In the genomic region with DNA sequence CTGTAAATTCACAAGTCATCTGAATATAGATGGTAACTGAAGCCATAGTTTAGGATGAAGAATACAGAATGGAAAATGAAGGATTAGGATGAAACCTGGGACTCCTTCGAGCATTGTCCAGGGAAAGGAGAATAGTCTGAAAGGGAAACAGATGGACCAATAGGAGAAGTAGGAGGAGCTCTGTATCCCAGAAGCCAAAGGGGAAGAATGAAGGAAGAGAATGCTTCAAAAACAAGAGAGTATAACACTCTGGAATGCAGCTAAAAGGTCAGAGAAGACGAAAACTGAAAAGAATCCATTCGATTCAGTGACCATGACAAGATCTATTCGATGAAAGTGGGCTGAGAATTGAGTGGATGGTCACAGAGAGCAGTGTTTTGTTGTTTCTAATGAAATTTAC, we compare ENCODE assay signal across 8 cellular contexts. TPM values are rescaled to one million over a fixed set of nuclear protein-coding genes. Genes with fewer than 3 reads are reported as not detected.
DNase-seq lines count a peak whose midpoint lies in the region; ATAC-seq and TF ChIP-seq lines count a peak whose summit lies in the region.

No MANE protein-coding gene starts in this region.

- POLR2A ChIA-PET in CD8-positive, alpha-beta memory T cell (lab: Charles Lee): interaction anchor here (0.6 to 1.4 kb wide), 4 partner anchors 19 to 81 kb away, joined by 3 to 11 read pairs (median 6); a partner anchor contains a TSS
- POLR2A ChIA-PET in IMR-90 (lab: Charles Lee; ENCODE audit: unreplicated experiment): interaction anchor here (0.7 kb wide), 1 partner anchor 22 kb away, joined by 3 read pairs; a partner anchor contains a TSS

- peak overlapping the region; percentile 86 for H3K9ac ChIP-seq in IMR-90 (ENCODE audit: low read depth, low read length)
- peak overlapping the region; percentile 89 for H3K9ac ChIP-seq in iPS-18a (ENCODE audit: low read length)
- peak overlapping the region; percentile 94 for H3K9ac ChIP-seq in smooth muscle cell (ENCODE audit: low read depth)

- H3K36me3 ChIP-seq in CD8-positive, alpha-beta memory T cell (ENCODE audit: insufficient read depth, low read length): no peaks in the 10 kb centered on the region
- peaks cover 5% of the 10 kb centered on the region for H3K36me3 ChIP-seq in IMR-90 (ENCODE audit: control insufficient read depth, insufficient read depth, low read length)
- H3K36me3 ChIP-seq in adrenal gland (replicated peaks in 1 of 2): no peaks in the 10 kb centered on the region
- peaks cover 10% of the 10 kb centered on the region for H3K36me3 ChIP-seq in iPS-18a (ENCODE audit: control insufficient read depth, low read depth, low read length)
- H3K36me3 ChIP-seq in smooth muscle cell (ENCODE audit: low read depth): no peaks in the 10 kb centered on the region

- H3K4me3 Mint-ChIP-seq in CD8-positive, alpha-beta memory T cell: peak overlapping the region; percentile 84 to 95 (median 88)

- no peaks in the 10 kb centered on the region for H3K9me3 ChIP-seq in CD8-positive, alpha-beta memory T cell (ENCODE audit: low read length)
- no peaks in the 10 kb centered on the region for H3K9me3 ChIP-seq in IMR-90 (ENCODE audit: control insufficient read depth, insufficient read depth, low read length)
- H3K9me3 ChIP-seq in adrenal gland (replicated peaks in 1 of 3): no peaks in the 10 kb centered on the region
- H3K9me3 ChIP-seq in iPS-18a (ENCODE audit: control insufficient read depth, low read depth, low read length): no peaks in the 10 kb centered on the region
- H3K9me3 ChIP-seq in smooth muscle cell (replicated peaks; ENCODE audit: low read depth): no peaks in the 10 kb centered on the region

- H3K18ac ChIP-seq in IMR-90 (ENCODE audit: low read depth, low read length): peak overlapping the region; percentile 68; the same call in 1 of the 2 replicates

- peak overlapping the region; percentile 90; the same call in 1 of the 2 replicates for H3K23ac ChIP-seq in IMR-90 (ENCODE audit: low read depth, low read length)

- H4K20me1 ChIP-seq in IMR-90 (ENCODE audit: insufficient read depth, low read length) (peaks cover 21% of the 10 kb centered on the region; the same call in 1 of the 2 replicates), smooth muscle cell (ENCODE audit: low read depth) (peaks cover 48% of the 10 kb centered on the region)

- H2BK20ac ChIP-seq in IMR-90 (ENCODE audit: low read depth, low read length): no peak overlapping the region

- no peak overlapping the region for H2AK9ac ChIP-seq in IMR-90 (replicated peaks; ENCODE audit: low read depth, low read length, poor library complexity)

- peak overlapping the region; percentile 79 for H2BK5ac ChIP-seq in IMR-90 (ENCODE audit: low read depth, low read length, poor library complexity, severe bottlenecking)

- peak overlapping the region; percentile 94 to 96 for H4K8ac ChIP-seq in IMR-90 (ENCODE audit: low read depth in 2 of 2, low read length in 2 of 2)

- H3F3A ChIP-seq in smooth muscle cell (ENCODE audit: low read depth): peaks cover 10% of the 10 kb centered on the region

- H4K5ac ChIP-seq in IMR-90 (ENCODE audit: low read depth, low read length): peak overlapping the region; percentile 88; the same call in 1 of the 2 replicates

- H2AFZ ChIP-seq in IMR-90 (replicated peaks; ENCODE audit: low read length, poor library complexity): no peak overlapping the region
- no peak overlapping the region for H2AFZ ChIP-seq in smooth muscle cell (ENCODE audit: low read depth)

- intact Hi-C loops in IMR-90 (cut with micrococcal nuclease) (no loop called here), adrenal gland (cut with DNase I) (no loop called here)

- H3K4me1 ChIP-seq in CD8-positive, alpha-beta memory T cell (ENCODE audit: insufficient read depth, low read length): peaks cover 32% of the 10 kb centered on the region
- H3K4me1 ChIP-seq in IMR-90 (ENCODE audit: control insufficient read depth, insufficient read depth, low read length) (peaks cover 5% of the 10 kb centered on the region; the same call in 1 of the 2 replicates), adrenal gland (replicated peaks in 1 of 2) (peaks cover 0 to 55% of the 10 kb centered on the region in 2 donors), iPS-18a (ENCODE audit: control insufficient read depth, low read depth, low read length) (peaks cover 10% of the 10 kb centered on the region), smooth muscle cell (ENCODE audit: low read depth) (peaks cover 18% of the 10 kb centered on the region)

- no peak for TF ChIP-seq RAD21 in IMR-90 (IDR thresholded peaks at IDR 0.05; ENCODE audit: low read length)

- peaks cover 51 to 80% (median 67%) of the 10 kb centered on the region in 3 donors for H3K4me1 Mint-ChIP-seq in CD8-positive, alpha-beta memory T cell

- H2BK120ac ChIP-seq in IMR-90 (ENCODE audit: low read depth, low read length): peak overlapping the region; percentile 49; the same call in 1 of the 2 replicates

- H4K91ac ChIP-seq in IMR-90 (ENCODE audit: insufficient read depth, low read depth, low read length): peak overlapping the region; percentile 75

- no peak overlapping the region for H2BK15ac ChIP-seq in IMR-90 (ENCODE audit: low read depth, low read length)

- H3K27me3 ChIP-seq in CD8-positive, alpha-beta memory T cell (ENCODE audit: insufficient read depth, low read length, poor library complexity, severe bottlenecking): no peaks in the 10 kb centered on the region
- H3K27me3 ChIP-seq in IMR-90 (ENCODE audit: control insufficient read depth, insufficient read depth, low read length): no peaks in the 10 kb centered on the region
- H3K27me3 ChIP-seq in adrenal gland: no peaks in the 10 kb centered on the region
- no peaks in the 10 kb centered on the region for H3K27me3 ChIP-seq in iPS-18a (ENCODE audit: control insufficient read depth, insufficient read depth, low read length)
- no peaks in the 10 kb centered on the region for H3K27me3 ChIP-seq in smooth muscle cell (ENCODE audit: low read depth)

- in situ Hi-C loops in IMR-90 (cut with MboI; ENCODE audit: low sequenced_read_pairs): no loop called here

- peaks cover 0 to 5% (median 0%) of the 10 kb centered on the region in 5 donors for H3K9me3 Mint-ChIP-seq in CD8-positive, alpha-beta memory T cell

- peak overlapping the region; percentile 93; the same call in 1 of the 2 replicates for H3K4ac ChIP-seq in IMR-90 (ENCODE audit: low read depth, low read length)

- peaks cover 0 to 23% (median 3%) of the 10 kb centered on the region in 3 donors for H3K36me3 Mint-ChIP-seq in CD8-positive, alpha-beta memory T cell

- dilution Hi-C loops in IMR-90 (cut with HindIII; ENCODE audit: low sequenced_read_pairs, unreplicated experiment): no loop called here

- peak overlapping the region; percentile 78 for H3K27ac ChIP-seq in CD8-positive, alpha-beta memory T cell (ENCODE audit: low read depth, low read length)
- H3K27ac ChIP-seq in IMR-90 (ENCODE audit: insufficient read depth, low read length) (peak overlapping the region; percentile 91; the same call in 1 of the 2 replicates), adrenal gland (peak overlapping the region in 3 of 5 donors; percentile 82 to 93 (median 92)), iPS-18a (ENCODE audit: low read length) (peak overlapping the region; percentile 14), smooth muscle cell (ENCODE audit: low read depth) (peak overlapping the region; percentile 92)

- H3K27me3 Mint-ChIP-seq in CD8-positive, alpha-beta memory T cell: peaks cover 0 to 7% of the 10 kb centered on the region in 2 donors

- peak overlapping the region; percentile 64 to 96 (median 90) for H3K27ac Mint-ChIP-seq in CD8-positive, alpha-beta memory T cell

- DNase-seq in CD8-positive, alpha-beta memory T cell: no peak
- DNase-seq in IMR-90 (peak; percentile 53), adrenal gland (no peak), smooth muscle cell (lab: John Stamatoyannopoulos, UW; ENCODE audit: unreplicated experiment) (no peak), inferior parietal cortex (ENCODE audit: extremely low spot score) (no peak), activated gamma-delta T cell (lab: John Stamatoyannopoulos, UW) (no peak), NCI-H2029 (lab: John Stamatoyannopoulos, UW) (no peak)

- CTCF ChIA-PET in CD8-positive, alpha-beta memory T cell (lab: Charles Lee): interaction anchor here (1.0 to 4.3 kb wide), 8 partner anchors 8 to 90 kb away, joined by 3 to 44 read pairs (median 5); a partner anchor contains a TSS
- CTCF ChIA-PET in IMR-90 (lab: Yijun Ruan, JAX): interaction anchor here (1.0 kb wide), 1 partner anchor 22 kb away, joined by 3 read pairs; a partner anchor contains a TSS

- H3K79me2 ChIP-seq in smooth muscle cell (ENCODE audit: low read depth): peaks cover 57% of the 10 kb centered on the region

- H3K79me1 ChIP-seq in IMR-90 (ENCODE audit: low read depth in 1 of 2, low read length in 2 of 2): peaks cover 11 to 33% of the 10 kb centered on the region in 2 experiments

- 20% methylated on average over 1 of the region's 4 CpGs; no CpG with 5 or more reads in 1 of the 2 experiments for WGBS in IMR-90 (ENCODE audit: extremely low coverage in 2 of 2, insufficient read length in 1 of 2), 2 experiments
- 24 to 37% (median 30%) methylated on average over 4 of the region's 4 CpGs for WGBS in adrenal gland, 4 donors
- WGBS in smooth muscle cell (ENCODE audit: low lambda C conversion rate): 39% methylated on average over 4 of the region's 4 CpGs

- BruUV-seq in IMR-90 (replicated peaks; lab: Mats Ljungman, UMichigan): TSS peak; percentile 41

- H3K56ac ChIP-seq in IMR-90 (ENCODE audit: extremely low read depth, insufficient read depth, low read length): peak overlapping the region; percentile 95

- peak; percentile 42 for ATAC-seq in IMR-90 (ENCODE audit: low read depth)

- 0 out of 2 replicates have a peak, but pooled peaks cover 4% of the 10 kb centered on the region for H3K9me1 ChIP-seq in IMR-90 (ENCODE audit: insufficient read depth, low read length)

- H2AK5ac ChIP-seq in IMR-90 (ENCODE audit: low read depth, low read length): no peak overlapping the region

- peak overlapping the region; percentile 69 for H3K4me3 ChIP-seq in CD8-positive, alpha-beta memory T cell (ENCODE audit: low read length)
- peak overlapping the region; percentile 89 for H3K4me3 ChIP-seq in IMR-90 (ENCODE audit: insufficient read depth, low read depth, low read length)
- H3K4me3 ChIP-seq in adrenal gland: peak overlapping the region in 2 of 4 donors; percentile 66 to 87
- peak overlapping the region; percentile 96 for H3K4me3 ChIP-seq in iPS-18a (ENCODE audit: low read length)
- H3K4me3 ChIP-seq in smooth muscle cell: peak overlapping the region; percentile 98

- TF ChIP-seq CTCF in IMR-90 (conservative IDR thresholded peaks at IDR 0.05; ENCODE audit: low read depth, low read length): no peak
- no peak for TF ChIP-seq CTCF in adrenal gland (IDR thresholded peaks at IDR 0.05)
- TF ChIP-seq CTCF in smooth muscle cell (IDR thresholded peaks at IDR 0.05; ENCODE audit: borderline replicate concordance, insufficient read depth, poor library complexity, severe bottlenecking): no peak

- peak overlapping the region; percentile 97 for H3K14ac ChIP-seq in IMR-90 (replicated peaks; ENCODE audit: low read depth, low read length)

- peak overlapping the region; percentile 98 for H3K4me2 ChIP-seq in IMR-90 (ENCODE audit: low read depth, low read length)
- peak overlapping the region; percentile 94 for H3K4me2 ChIP-seq in smooth muscle cell

- TF ChIP-seq POLR2A in IMR-90 (IDR thresholded peaks at IDR 0.05; ENCODE audit: low read depth, low read length) (no peak), adrenal gland (IDR thresholded peaks at IDR 0.05) (peak in 1 of 2 donors; percentile 32)

RNA-seq across cellular contexts. Expression of a gene that starts 1.0 kb away (rescaled TPM):
- 10 to 100 TPM; 56.4 to 61.3 TPM for total RNA-seq in CD8-positive, alpha-beta memory T cell
- polyA plus RNA-seq in CD8-positive, alpha-beta memory T cell: 18.2 TPM
- total RNA-seq in IMR-90 (2012; rRNA removed) (59.1 and 123 TPM in 2 replicates), adrenal gland (10 to 100 TPM; 22.0 to 54.4 (median 45.5) TPM), smooth muscle cell (73.5 and 86.1 TPM in 2 replicates)
- polyA plus RNA-seq in IMR-90 (2012; rRNA removed) (14.1 and 22.4 TPM in 2 replicates), adrenal gland (10 to 100 TPM in 2 of 3 donors, 1 to 10 TPM in 1; 8.2 to 53.6 (median 21.2) TPM), smooth muscle cell (25.7 and 26.8 TPM in 2 replicates)
- 4.1 and 7.2 TPM in 2 replicates for polyA plus RNA-seq in IMR-90 (2012; cell fraction: cytosol; rRNA removed)
- 8.0 and 19.3 TPM in 2 replicates for polyA plus RNA-seq in IMR-90 (2012; cell fraction: nucleus; rRNA removed; ENCODE audit: low replicate concordance)

RNA-seq across cellular contexts. Expression of a gene that starts 21.9 kb away (rescaled TPM):
- 10 to 100 TPM; 13.3 to 15.3 TPM for total RNA-seq in CD8-positive, alpha-beta memory T cell
- 27.3 TPM for polyA plus RNA-seq in CD8-positive, alpha-beta memory T cell
- total RNA-seq in IMR-90 (2012; rRNA removed) (13.8 and 15.3 TPM in 2 replicates), adrenal gland (10 to 100 TPM in 7 of 8 donors, 1 to 10 TPM in 1; 9.4 to 22.9 (median 18.3) TPM), smooth muscle cell (18.4 and 20.7 TPM in 2 replicates)
- polyA plus RNA-seq in IMR-90 (2012; rRNA removed) (5.1 and 6.0 TPM in 2 replicates), adrenal gland (10 to 100 TPM; 16.8 to 26.9 (median 23.4) TPM), smooth muscle cell (20.5 and 30.6 TPM in 2 replicates)
- polyA plus RNA-seq in IMR-90 (2012; cell fraction: cytosol; rRNA removed): 1.1 and 2.3 TPM in 2 replicates
- 0.85 and 9.4 TPM in 2 replicates for polyA plus RNA-seq in IMR-90 (2012; cell fraction: nucleus; rRNA removed; ENCODE audit: low replicate concordance)

RNA-seq across cellular contexts. Expression of a gene that starts 46.6 kb away (rescaled TPM):
- 100 to 1,000 TPM in 1 of 2 experiments, 10 to 100 TPM in 1; 87.1 to 104 TPM for total RNA-seq in CD8-positive, alpha-beta memory T cell
- 84.9 TPM for polyA plus RNA-seq in CD8-positive, alpha-beta memory T cell
- 134 and 244 TPM in 2 replicates for total RNA-seq in IMR-90 (2012; rRNA removed)
- 138 and 284 TPM in 2 replicates for polyA plus RNA-seq in IMR-90 (2012; rRNA removed)
- polyA plus RNA-seq in IMR-90 (2012; cell fraction: cytosol; rRNA removed): 36.0 and 148 TPM in 2 replicates
- 40.6 and 53.9 TPM in 2 replicates for polyA plus RNA-seq in IMR-90 (2012; cell fraction: nucleus; rRNA removed; ENCODE audit: low replicate concordance)
- 100 to 1,000 TPM in 6 of 8 donors, 10 to 100 TPM in 2; 56.4 to 173 (median 115) TPM for total RNA-seq in adrenal gland
- polyA plus RNA-seq in adrenal gland: 100 to 1,000 TPM in 1 of 3 donors, 10 to 100 TPM in 2; 24.5 to 328 (median 30.6) TPM
- total RNA-seq in smooth muscle cell: 172 and 224 TPM in 2 replicates
- 133 and 162 TPM in 2 replicates for polyA plus RNA-seq in smooth muscle cell

Comparison
In these comparisons a context has a peak if more than half of its experiments do, and no peak if none do; other contexts are left out.
1. H3K27ac ChIP-seq: peak in every context shown above with its lines; median percentile 92 in adrenal gland; 92 in smooth muscle cell; 91 in IMR-90; 78 in CD8-positive, alpha-beta memory T cell; 14 in iPS-18a.